In genomic region chr7:3042301-3042700, GRCh38 we compare ENCODE assay signal across 2 cellular contexts.
TF ChIP-seq lines count a peak whose summit lies in the region.

No MANE protein-coding gene starts in this region.

TF ChIP-seq in GM12891, 5 proteins besides CTCF, POLR2A, EP300 and RAD21:
- TF ChIP-seq SPI1 (IDR thresholded peaks at IDR 0.05; ENCODE audit: low read depth, low read length) (no peak), POU2F2 (IDR thresholded peaks at IDR 0.05; ENCODE audit: low read depth, low read length) (no peak), PAX5 (IDR thresholded peaks at IDR 0.05; ENCODE audit: insufficient read depth, low read length, severe bottlenecking) (no peak), POLR2AphosphoS5 (IDR thresholded peaks at IDR 0.05; ENCODE audit: low read depth, low read length) (no peak), TAF1 (IDR thresholded peaks at IDR 0.05; ENCODE audit: low read depth, low read length) (no peak)

TF ChIP-seq in HepG2, 621 proteins besides CTCF, POLR2A, EP300 and RAD21:
- TF ChIP-seq CBX5 (CRISPR knock-in tag; IDR thresholded peaks at IDR 0.05; ENCODE audit: borderline replicate concordance) (no peak), ZNF782 (CRISPR knock-in tag; IDR thresholded peaks at IDR 0.05; ENCODE audit: borderline replicate concordance) (no peak), MXD1 (CRISPR knock-in tag; IDR thresholded peaks at IDR 0.05) (no peak)
